Comparison of ENCODE assay signal across 8 cellular contexts in the genomic region with DNA sequence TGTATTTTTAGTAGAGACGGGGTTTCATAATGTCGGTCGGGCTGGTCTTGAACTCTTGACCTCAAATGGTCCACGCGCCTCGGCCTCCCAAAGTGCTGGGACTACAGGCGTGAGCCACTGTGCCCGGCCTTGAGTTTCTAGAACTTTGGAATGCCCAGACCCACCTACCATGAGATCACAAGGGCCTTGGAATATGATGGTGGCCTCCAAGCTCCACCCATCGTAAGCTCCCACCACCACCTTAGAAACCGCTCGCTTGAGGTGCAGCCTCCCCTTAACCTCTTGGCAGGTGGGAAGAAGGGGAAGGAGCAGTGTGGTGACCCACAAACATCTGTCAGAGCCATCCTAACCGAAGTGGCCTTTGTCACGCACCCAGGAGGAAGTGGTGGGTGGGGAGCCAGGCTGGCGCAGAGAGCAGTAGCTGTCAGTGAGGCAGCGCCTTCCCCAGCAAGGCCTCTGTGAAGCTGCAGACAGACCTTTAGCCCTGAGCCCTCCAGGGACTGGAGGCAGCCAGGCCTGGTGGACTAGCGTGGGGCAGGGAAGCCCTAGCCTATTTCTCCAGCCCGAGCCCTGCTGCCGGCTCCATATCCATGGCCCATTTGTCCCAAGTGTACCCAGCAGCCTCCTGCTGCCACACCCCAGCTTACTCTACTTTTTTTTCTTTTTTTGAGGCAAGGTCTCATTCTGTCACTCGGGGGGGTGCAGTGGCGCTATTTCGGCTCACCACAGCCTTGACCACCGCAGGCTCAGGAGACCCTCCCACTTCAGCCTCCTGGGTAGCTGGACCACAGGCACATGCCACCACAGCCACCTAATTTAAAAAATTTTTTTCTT. TPM values are rescaled to one million over a fixed set of nuclear protein-coding genes. Genes with fewer than 3 reads are reported as not detected.
DNase-seq lines count a peak whose midpoint lies in the region; ATAC-seq and TF ChIP-seq lines count a peak whose summit lies in the region.

No MANE protein-coding gene starts in this region.

- no peak overlapping the region for H3K4me3 ChIP-seq in Panc1 (ENCODE audit: low read depth in 2 of 2, low read length in 2 of 2)
- H3K4me3 ChIP-seq in sigmoid colon: no peak overlapping the region
- no peak overlapping the region for H3K4me3 ChIP-seq in mammary epithelial cell (replicated peaks in 1 of 3; ENCODE audit: insufficient read depth in 1 of 3, low read depth in 2 of 3, low read length in 3 of 3)

- no peaks in the 10 kb centered on the region for H3K9me3 Mint-ChIP-seq in activated T-helper 2 cell treated with anti-CD3 and anti-CD28 coated beads, Interferon-gamma antibody, Interleukin-2, Interleukin-4, amounts not matched to agents 10 μg/mL and 5 μg/mL and 100 μg/mL, durations not matched to agents 14 hours and 24 hours and 36 hours

- H2AFZ ChIP-seq in mammary epithelial cell (ENCODE audit: low read depth, low read length): no peak overlapping the region

- dilution Hi-C loops in mammary epithelial cell (cut with HindIII; ENCODE audit: low sequenced_read_pairs): no loop called here

- TF ChIP-seq EP300 in sigmoid colon (IDR thresholded peaks at IDR 0.05): no peak

- in situ Hi-C loops in Panc1 (cut with HindIII; ENCODE audit: low pct_unique_long_range_greater_than_20kb, low sequenced_read_pairs) (no loop called here), mammary epithelial cell (cut with MboI; ENCODE audit: low sequenced_read_pairs in 2 of 2) (no loop called here)

- POLR2A ChIA-PET in Panc1 (lab: Charles Lee): no interaction called here

- DNase-seq in Panc1 (ENCODE audit: low read depth, low spot score): no peak
- peak; percentile 91 for DNase-seq in activated T-helper 2 cell treated with anti-CD3 and anti-CD28 coated beads, Interferon-gamma antibody, Interleukin-2, Interleukin-4, amounts not matched to agents 10 μg/mL and 5 μg/mL and 100 μg/mL, durations not matched to agents 14 hours and 24 hours and 36 hours (ENCODE audit: low spot score)
- peak; percentile 68 for DNase-seq in sigmoid colon
- DNase-seq in NCI-H2227 treated with DMSO at 0.1 percent for 48 hours (lab: John Stamatoyannopoulos, UW): no peak
- no peak for DNase-seq in NCI-H1048 (lab: John Stamatoyannopoulos, UW)
- no peak for DNase-seq in mammary epithelial cell

- H3K27me3 Mint-ChIP-seq in activated T-helper 2 cell treated with anti-CD3 and anti-CD28 coated beads, Interferon-gamma antibody, Interleukin-2, Interleukin-4, amounts not matched to agents 10 μg/mL and 5 μg/mL and 100 μg/mL, durations not matched to agents 14 hours and 24 hours and 36 hours (ENCODE audit: low read depth): no peaks in the 10 kb centered on the region

- ATAC-seq in GM18499 (IDR thresholded peaks at IDR 0.05; ENCODE audit: insufficient read depth, unreplicated experiment): peak; percentile 63
- peak; percentile 83 for ATAC-seq in HG02763 (IDR thresholded peaks at IDR 0.05; ENCODE audit: unreplicated experiment)
- ATAC-seq in Panc1: peak; percentile 62; the same call in 1 of the 2 replicates

- H3K4me2 ChIP-seq in mammary epithelial cell (ENCODE audit: insufficient read depth, low read depth, low read length): no peak overlapping the region

- CTCF ChIA-PET in Panc1 (lab: Charles Lee): interaction anchor here (0.6 kb wide), 1 partner anchor 9 kb away, joined by 6 read pairs; no protein-coding TSS in a partner anchor
- CTCF ChIA-PET in mammary epithelial cell (lab: Charles Lee; ENCODE audit: low non-redundant PET): no interaction called here

- H3K4me1 ChIP-seq in Panc1 (ENCODE audit: control insufficient read depth, insufficient read depth, low read length) (no peaks in the 10 kb centered on the region), sigmoid colon (no peaks in the 10 kb centered on the region), mammary epithelial cell (ENCODE audit: insufficient read depth, low read length) (no peaks in the 10 kb centered on the region)

- no peaks in the 10 kb centered on the region for H3K36me3 Mint-ChIP-seq in activated T-helper 2 cell treated with anti-CD3 and anti-CD28 coated beads, Interferon-gamma antibody, Interleukin-2, Interleukin-4, amounts not matched to agents 10 μg/mL and 5 μg/mL and 100 μg/mL, durations not matched to agents 14 hours and 24 hours and 36 hours (ENCODE audit: low read depth)

- H3K27me3 ChIP-seq in Panc1 (ENCODE audit: control insufficient read depth, insufficient read depth, low read length) (no peaks in the 10 kb centered on the region), sigmoid colon (no peaks in the 10 kb centered on the region), mammary epithelial cell (ENCODE audit: insufficient read depth, low read length) (no peaks in the 10 kb centered on the region)

- H3K9me3 ChIP-seq in Panc1 (ENCODE audit: control insufficient read depth, insufficient read depth, low read depth, low read length): no peaks in the 10 kb centered on the region
- H3K9me3 ChIP-seq in sigmoid colon: no peaks in the 10 kb centered on the region
- H3K9me3 ChIP-seq in mammary epithelial cell (replicated peaks; ENCODE audit: insufficient read depth, low read length): no peaks in the 10 kb centered on the region

- intact Hi-C loops in Panc1 (cut with micrococcal nuclease; ENCODE audit: unreplicated experiment): no loop called here
- intact Hi-C loops in activated T-helper 2 cell treated with anti-CD3 and anti-CD28 coated beads, Interferon-gamma antibody, Interleukin-2, Interleukin-4, amounts not matched to agents 10 μg/mL and 5 μg/mL and 100 μg/mL, durations not matched to agents 14 hours and 24 hours and 36 hours (cut with micrococcal nuclease): loop anchor here (1.0 to 2.0 kb wide), 2 partner anchors 13 to 24 kb away; no protein-coding TSS in a partner anchor
- intact Hi-C loops in sigmoid colon (cut with DNase I): no loop called here
- intact Hi-C loops in mammary epithelial cell (cut with micrococcal nuclease): no loop called here

- no peaks in the 10 kb centered on the region for H4K20me1 ChIP-seq in mammary epithelial cell (ENCODE audit: insufficient read depth, low read length)

- H3K4me1 Mint-ChIP-seq in activated T-helper 2 cell treated with anti-CD3 and anti-CD28 coated beads, Interferon-gamma antibody, Interleukin-2, Interleukin-4, amounts not matched to agents 10 μg/mL and 5 μg/mL and 100 μg/mL, durations not matched to agents 14 hours and 24 hours and 36 hours (ENCODE audit: low read depth): peaks cover 64% of the 10 kb centered on the region

- 49 to 76% methylated on average over 22 of the region's 22 CpGs for WGBS in sigmoid colon, 2 donors
- 89% methylated on average over 16 of the region's 22 CpGs for WGBS in mammary epithelial cell (ENCODE audit: low coverage, missing lambda C conversion rate)

- no peak overlapping the region for H3K9ac ChIP-seq in mammary epithelial cell (ENCODE audit: insufficient read depth, low read length)

- peak overlapping the region; percentile 96 for H3K27ac Mint-ChIP-seq in activated T-helper 2 cell treated with anti-CD3 and anti-CD28 coated beads, Interferon-gamma antibody, Interleukin-2, Interleukin-4, amounts not matched to agents 10 μg/mL and 5 μg/mL and 100 μg/mL, durations not matched to agents 14 hours and 24 hours and 36 hours

- TF ChIP-seq POLR2A in sigmoid colon (IDR thresholded peaks at IDR 0.05): no peak

- H3K36me3 ChIP-seq in Panc1 (ENCODE audit: control insufficient read depth, insufficient read depth, low read length) (no peaks in the 10 kb centered on the region), sigmoid colon (no peaks in the 10 kb centered on the region), mammary epithelial cell (ENCODE audit: insufficient read depth, low read length) (no peaks in the 10 kb centered on the region)

- H3K4me3 Mint-ChIP-seq in activated T-helper 2 cell treated with anti-CD3 and anti-CD28 coated beads, Interferon-gamma antibody, Interleukin-2, Interleukin-4, amounts not matched to agents 10 μg/mL and 5 μg/mL and 100 μg/mL, durations not matched to agents 14 hours and 24 hours and 36 hours (ENCODE audit: low read depth): peak overlapping the region; percentile 50

- H3K27ac ChIP-seq in Panc1 (ENCODE audit: low read length): no peak overlapping the region
- H3K27ac ChIP-seq in sigmoid colon: no peak overlapping the region
- H3K27ac ChIP-seq in mammary epithelial cell (ENCODE audit: insufficient read depth, low read depth, low read length): no peak overlapping the region

- BruUV-seq in Panc1 (replicated peaks; lab: Mats Ljungman, UMichigan) (no TSS peak), mammary epithelial cell (replicated peaks; lab: Mats Ljungman, UMichigan) (no TSS peak)

- no peaks in the 10 kb centered on the region for H3K79me2 ChIP-seq in mammary epithelial cell (ENCODE audit: insufficient read depth, low read length)

- no peak for TF ChIP-seq CTCF in Panc1 (IDR thresholded peaks at IDR 0.05)
- TF ChIP-seq CTCF in sigmoid colon (IDR thresholded peaks at IDR 0.05): no peak
- no peak for TF ChIP-seq CTCF in mammary epithelial cell (conservative IDR thresholded peaks at IDR 0.05 in 1 of 2, IDR thresholded peaks at IDR 0.05 in 1 of 2; ENCODE audit: extremely low read depth in 1 of 2, insufficient read depth in 1 of 2, low read depth in 1 of 2, low read length in 2 of 2)

RNA-seq across cellular contexts. Expression of gene SEPHS2, which starts 13.1 kb away (rescaled TPM):
- total RNA-seq in Panc1 (2021; ENCODE audit: unreplicated experiment): 68.5 TPM
- polyA plus RNA-seq in Panc1 (2012; ENCODE audit: insufficient read length): 57.5 TPM
- total RNA-seq in activated T-helper 2 cell treated with anti-CD3 and anti-CD28 coated beads, Interferon-gamma antibody, Interleukin-2, Interleukin-4, amounts not matched to agents 10 μg/mL and 5 μg/mL and 100 μg/mL, durations not matched to agents 14 hours and 24 hours and 36 hours: 82.9 and 84.1 TPM in 2 replicates
- 10 to 100 TPM; 25.0 to 32.3 (median 25.3) TPM for total RNA-seq in sigmoid colon
- polyA plus RNA-seq in sigmoid colon: 100 to 1,000 TPM in 2 of 3 donors, 10 to 100 TPM in 1; 80.5 to 213 (median 175) TPM
- total RNA-seq in mammary epithelial cell: 10 to 100 TPM; 17.0 to 45.1 TPM
- 42.3 TPM for polyA plus RNA-seq in mammary epithelial cell
- 30.1 TPM for polyA minus RNA-seq in mammary epithelial cell

RNA-seq across cellular contexts. Expression of gene ITGAL, which starts 13.8 kb away (rescaled TPM):
- total RNA-seq in Panc1 (2021; ENCODE audit: unreplicated experiment): 0.54 TPM
- not detected for polyA plus RNA-seq in Panc1 (2012; ENCODE audit: insufficient read length)
- 292 and 293 TPM in 2 replicates for total RNA-seq in activated T-helper 2 cell treated with anti-CD3 and anti-CD28 coated beads, Interferon-gamma antibody, Interleukin-2, Interleukin-4, amounts not matched to agents 10 μg/mL and 5 μg/mL and 100 μg/mL, durations not matched to agents 14 hours and 24 hours and 36 hours
- total RNA-seq in sigmoid colon: 1 to 10 TPM; 1.1 to 3.8 (median 2.6) TPM
- polyA plus RNA-seq in sigmoid colon: 10 to 100 TPM in 1 of 3 donors, 1 to 10 TPM in 1, under 1 TPM in 1; 0.60 to 20.7 (median 2.8) TPM
- total RNA-seq in mammary epithelial cell: not detected
- not detected for polyA plus RNA-seq in mammary epithelial cell
- polyA minus RNA-seq in mammary epithelial cell: not detected

RNA-seq across cellular contexts. Expression of gene DCTPP1, which starts 28.9 kb away (rescaled TPM):
- 120 TPM for total RNA-seq in Panc1 (2021; ENCODE audit: unreplicated experiment)
- polyA plus RNA-seq in Panc1 (2012; ENCODE audit: insufficient read length): 162 TPM
- 127 and 128 TPM in 2 replicates for total RNA-seq in activated T-helper 2 cell treated with anti-CD3 and anti-CD28 coated beads, Interferon-gamma antibody, Interleukin-2, Interleukin-4, amounts not matched to agents 10 μg/mL and 5 μg/mL and 100 μg/mL, durations not matched to agents 14 hours and 24 hours and 36 hours
- total RNA-seq in sigmoid colon: 10 to 100 TPM; 10.5 to 19.9 (median 16.5) TPM
- polyA plus RNA-seq in sigmoid colon: 100 to 1,000 TPM; 140 to 175 (median 156) TPM
- 10 to 100 TPM; 23.3 to 72.8 TPM for total RNA-seq in mammary epithelial cell
- polyA plus RNA-seq in mammary epithelial cell: 111 TPM
- polyA minus RNA-seq in mammary epithelial cell: 42.4 TPM

RNA-seq across cellular contexts. Expression of gene ZNF771, which starts 51.4 kb away (rescaled TPM):
- 14.4 TPM for total RNA-seq in Panc1 (2021; ENCODE audit: unreplicated experiment)
- 20.9 TPM for polyA plus RNA-seq in Panc1 (2012; ENCODE audit: insufficient read length)
- total RNA-seq in activated T-helper 2 cell treated with anti-CD3 and anti-CD28 coated beads, Interferon-gamma antibody, Interleukin-2, Interleukin-4, amounts not matched to agents 10 μg/mL and 5 μg/mL and 100 μg/mL, durations not matched to agents 14 hours and 24 hours and 36 hours: 8.3 and 9.3 TPM in 2 replicates
- 10 to 100 TPM; 17.4 to 30.7 (median 20.3) TPM for total RNA-seq in sigmoid colon
- polyA plus RNA-seq in sigmoid colon: 1 to 10 TPM; 2.5 to 5.2 (median 3.0) TPM
- total RNA-seq in mammary epithelial cell: 1 to 10 TPM; 6.3 to 6.5 TPM
- polyA plus RNA-seq in mammary epithelial cell: 3.3 TPM
- not detected for polyA minus RNA-seq in mammary epithelial cell

Comparison
In these comparisons a context has a peak if more than half of its experiments do, and no peak if none do; other contexts are left out.
1. DNase-seq: peak in activated T-helper 2 cell treated with anti-CD3 and anti-CD28 coated beads, Interferon-gamma antibody, Interleukin-2, Interleukin-4, amounts not matched to agents 10 μg/mL and 5 μg/mL and 100 μg/mL, durations not matched to agents 14 hours and 24 hours and 36 hours (single experiment) and sigmoid colon (single experiment); none in Panc1 (single experiment), NCI-H2227 treated with DMSO at 0.1 percent for 48 hours (single experiment), NCI-H1048 (single experiment) and mammary epithelial cell (single experiment).
2. RNA of gene ITGAL, which starts 13.8 kb away (total RNA-seq): 292 to 293 TPM in activated T-helper 2 cell treated with anti-CD3 and anti-CD28 coated beads, Interferon-gamma antibody, Interleukin-2, Interleukin-4, amounts not matched to agents 10 μg/mL and 5 μg/mL and 100 μg/mL, durations not matched to agents 14 hours and 24 hours and 36 hours; 1.1 to 3.8 TPM in sigmoid colon, 0.54 TPM in Panc1 (single experiment) and not detected in mammary epithelial cell; every median in the first group is over 10 times any median in the second.
3. Peak in every context shown above with its lines, with median percentiles within 50 percentile points of each other: ATAC-seq.